18 cellular contexts compared by ENCODE assay signal in the genomic region with DNA sequence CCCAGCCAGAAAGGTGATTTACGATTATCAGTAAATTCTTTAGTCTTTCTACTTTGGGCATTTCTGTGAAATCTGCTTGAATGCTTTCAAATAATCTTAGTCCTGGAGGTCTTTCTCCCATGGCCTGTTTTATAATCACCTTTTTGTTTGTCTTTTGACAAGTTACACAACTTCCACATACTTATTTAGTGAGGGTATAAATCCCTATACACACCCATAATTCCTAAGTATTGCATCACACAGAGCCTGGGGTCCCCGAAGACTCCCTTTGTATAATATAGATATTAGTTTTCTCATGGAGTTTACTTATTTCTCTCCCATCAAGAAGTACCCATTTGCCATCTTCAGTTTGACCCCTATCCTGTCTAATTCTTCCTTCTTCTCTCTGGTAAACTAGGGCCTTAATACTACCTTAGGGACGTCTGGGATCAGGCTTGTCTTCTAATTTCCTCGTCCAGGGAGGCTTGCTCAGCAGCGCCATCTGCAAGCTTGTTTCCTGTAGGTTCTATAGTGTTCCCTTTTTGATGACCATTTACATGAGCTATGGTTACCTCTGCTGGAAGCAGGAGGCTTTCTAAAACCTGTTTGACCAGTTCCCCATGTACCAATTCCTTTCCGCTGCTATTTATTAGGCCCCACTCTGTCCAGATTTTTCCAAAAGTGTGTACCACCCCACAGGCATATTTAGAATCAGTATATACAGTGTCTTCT. TPM values are rescaled to one million over a fixed set of nuclear protein-coding genes. Genes with fewer than 3 reads are reported as not detected.
DNase-seq lines count a peak whose midpoint lies in the region; ATAC-seq and TF ChIP-seq lines count a peak whose summit lies in the region.
"Had no signal": no experiment of that assay in that cellular context is flagged by ENCODE, and none has a peak within 500 bp of the region (broad histone marks: within the 10 kb centered on the region; RNA-seq: fewer than 3 reads in every experiment).

No MANE protein-coding gene starts in this region.

- H3K4me3 ChIP-seq in DOHH2 (ENCODE audit: low read length) (no peak overlapping the region), left lung (no peak overlapping the region)
- H3K4me3 ChIP-seq: BLaER1 treated with 17β-estradiol and CSF1 and Interleukin-3, amounts not matched to agents 10 nM and 100 nM; esophagus squamous epithelium; GM12878; heart right ventricle; Peyer's patch had no signal

- no peak overlapping the region for H3K27ac ChIP-seq in DOHH2 (ENCODE audit: low read depth, low read length)
- H3K27ac ChIP-seq in RWPE1, result no peak overlapping the region
- no peak overlapping the region for H3K27ac ChIP-seq in left lung
- no peak overlapping the region for H3K27ac ChIP-seq in substantia nigra (ENCODE audit: low read depth, low read length, poor library complexity, severe bottlenecking)
- H3K27ac ChIP-seq: BLaER1 treated with 17β-estradiol and CSF1 and Interleukin-3, amounts not matched to agents 10 nM and 100 nM; heart right ventricle; Peyer's patch had no signal

- POLR2A ChIA-PET in RWPE1 (lab: Yijun Ruan, JAX; ENCODE audit: low non-redundant PET), result no interaction called here

- H4K20me1 ChIP-seq in DOHH2 (ENCODE audit: control insufficient read depth, insufficient read depth, low read depth, low read length), result no peaks in the 10 kb centered on the region
- H4K20me1 ChIP-seq: BLaER1 treated with 17β-estradiol and CSF1 and Interleukin-3, amounts not matched to agents 10 nM and 100 nM had no signal

- H3K4me1 ChIP-seq in DOHH2 (ENCODE audit: control insufficient read depth, low read length), result no peaks in the 10 kb centered on the region
- H3K4me1 ChIP-seq in left lung, result peaks cover 0 to 6% of the 10 kb centered on the region in 2 donors
- H3K4me1 ChIP-seq: Peyer's patch had no signal

- peak; percentile 70 for ATAC-seq in left lung
- no peak for ATAC-seq in GM19455 (IDR thresholded peaks at IDR 0.05; ENCODE audit: unreplicated experiment)
- ATAC-seq: GM12878; heart right ventricle; left colon; stimulated activated naive CD8-positive, alpha-beta T cell treated with anti-CD3 and anti-CD28 coated beads, Interleukin-15, amount 100 ng/mL, for 72 hours had no signal

- TF ChIP-seq CTCF in DOHH2 (IDR thresholded peaks at IDR 0.05; ENCODE audit: low read depth, low read length, poor library complexity, severe bottlenecking) (peak; percentile 11), LNCAP (IDR thresholded peaks at IDR 0.05) (peak; percentile 46; the same call in 1 of the 2 replicates), RWPE1 (conservative IDR thresholded peaks at IDR 0.05; ENCODE audit: low read depth) (no peak), left lung (IDR thresholded peaks at IDR 0.05) (no peak)

- H3K79me2 ChIP-seq in DOHH2 (ENCODE audit: control insufficient read depth, low read length), result no peaks in the 10 kb centered on the region

- no peak overlapping the region for H3K4me2 ChIP-seq in DOHH2 (ENCODE audit: low read length)
- H3K4me2 ChIP-seq: BLaER1 treated with 17β-estradiol and CSF1 and Interleukin-3, amounts not matched to agents 10 nM and 100 nM had no signal

- H3K9me3 ChIP-seq in DOHH2 (ENCODE audit: control insufficient read depth, insufficient read depth, low read length) (no peaks in the 10 kb centered on the region), left lung (no peaks in the 10 kb centered on the region)
- H3K9me3 ChIP-seq: BLaER1 treated with 17β-estradiol and CSF1 and Interleukin-3, amounts not matched to agents 10 nM and 100 nM; esophagus squamous epithelium; heart right ventricle; Peyer's patch had no signal

- H3K36me3 ChIP-seq in DOHH2 (ENCODE audit: control insufficient read depth, low read length) (no peaks in the 10 kb centered on the region), left lung (no peaks in the 10 kb centered on the region)
- H3K36me3 ChIP-seq: BLaER1 treated with 17β-estradiol and CSF1 and Interleukin-3, amounts not matched to agents 10 nM and 100 nM; esophagus squamous epithelium; heart right ventricle; Peyer's patch had no signal

- no peaks in the 10 kb centered on the region for H3K9me2 ChIP-seq in DOHH2 (replicated peaks; ENCODE audit: control insufficient read depth, low read length)

- CTCF ChIA-PET in RWPE1 (lab: Yijun Ruan, JAX), result no interaction called here

- H3F3A ChIP-seq in DOHH2 (ENCODE audit: control insufficient read depth, insufficient read depth), result no peaks in the 10 kb centered on the region

- intact Hi-C loops in left lung (cut with DNase I), result no loop called here

- H3K27me3 ChIP-seq in DOHH2 (ENCODE audit: control insufficient read depth, low read length), result no peaks in the 10 kb centered on the region
- peaks cover 0 to 7% of the 10 kb centered on the region in 2 donors for H3K27me3 ChIP-seq in left lung
- H3K27me3 ChIP-seq: BLaER1 treated with 17β-estradiol and CSF1 and Interleukin-3, amounts not matched to agents 10 nM and 100 nM; Peyer's patch had no signal

- DNase-seq in RWPE1 (ENCODE audit: low spot score) (peak; percentile 20), left lung (no peak), MV-4-11 (lab: John Stamatoyannopoulos, UW) (no peak), UCSD-AML1 (lab: John Stamatoyannopoulos, UW; ENCODE audit: unreplicated experiment) (no peak), substantia nigra (lab: John Stamatoyannopoulos, UW) (no peak)
- DNase-seq: activated B cell treated with CpG ODN at 0.5 μM for 24 hours; esophagus squamous epithelium; heart right ventricle; left colon; NCI-H2227 treated with DMSO at 0.1 percent for 48 hours; Peyer's patch; stimulated activated naive CD8-positive, alpha-beta T cell treated with anti-CD3 and anti-CD28 coated beads, Interleukin-15, amount 100 ng/mL, for 72 hours; T-helper 1 cell had no signal

RNA-seq across cellular contexts. Expression of a gene that starts 8.1 kb away (rescaled TPM):
- 1 to 10 TPM; 2.8 to 5.1 TPM for total RNA-seq in left lung
- total RNA-seq: activated B cell treated with CpG ODN at 0.5 μM for 24 hours had no signal

Comparison
In these comparisons a context has a peak if more than half of its experiments do, and no peak if none do; other contexts are left out.
1. CTCF ChIP-seq: peak in DOHH2 (single experiment) and LNCAP (single experiment); none in RWPE1 (single experiment) and left lung (0 of 2).